In the genomic region with DNA sequence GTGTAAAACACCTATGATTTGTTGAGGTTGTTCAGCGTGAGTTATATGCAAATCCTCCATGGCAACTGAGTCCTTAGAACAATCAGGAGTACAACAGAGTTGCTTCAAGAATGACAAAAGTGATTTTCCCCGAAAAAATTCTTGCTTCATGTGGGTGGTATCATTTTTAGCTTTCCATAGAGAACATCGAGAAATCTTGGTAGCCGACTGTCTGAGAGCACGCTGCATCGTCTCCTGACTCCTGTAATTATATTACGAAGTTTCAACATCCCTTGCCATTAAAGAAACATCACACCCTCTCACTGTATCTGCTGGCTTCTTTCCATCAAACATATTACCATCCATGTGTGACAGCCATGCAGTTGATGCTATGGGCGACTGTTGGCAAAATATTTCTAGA, we compare ENCODE assay signal across 14 cellular contexts.
"Had no signal": no experiment of that assay in that cellular context is flagged by ENCODE, and none has a peak within 500 bp of the region (broad histone marks: within the 10 kb centered on the region; RNA-seq: fewer than 3 reads in every experiment).

No MANE protein-coding gene starts in this region.

- DNase-seq: activated CD4-positive, alpha-beta T cell treated with anti-CD3 and anti-CD28 coated beads for 1 hour; activated CD4-positive, alpha-beta T cell treated with anti-CD3 and anti-CD28 coated beads, Interleukin-2, amount 50 U/mL, for 4 hours; activated naive CD4-positive, alpha-beta T cell treated with Interleukin-2 at 50 U/mL for 16 hours; activated T-cell treated with anti-CD3 and anti-CD28 coated beads for 4 hours; brain microvascular endothelial cell; kidney glomerular epithelial cell; left ventricle myocardium superior; mucosa of descending colon; naive thymus-derived CD4-positive, alpha-beta T cell; pancreas; thyroid gland had no signal

- H3K4me3 ChIP-seq: coronary artery, esophagus muscularis mucosa, mucosa of descending colon, pancreas, thyroid gland had no signal

- H3K27ac ChIP-seq: brain microvascular endothelial cell, coronary artery, esophagus muscularis mucosa, pancreas, thyroid gland had no signal

- ATAC-seq: left ventricle myocardium superior; mucosa of descending colon; naive thymus-derived CD4-positive, alpha-beta T cell; pancreas; stimulated activated effector memory CD8-positive, alpha-beta T cell treated with anti-CD3 and anti-CD28 coated beads, Interleukin-12 subunit alpha, Interleukin-12 subunit beta, amount 100 ng/mL, for 72 hours had no signal

- H3K4me1 ChIP-seq: esophagus muscularis mucosa, pancreas, thyroid gland had no signal

- H3K27me3 ChIP-seq: brain microvascular endothelial cell, pancreas, thyroid gland had no signal

- H3K9me3 ChIP-seq: esophagus muscularis mucosa, mucosa of descending colon, pancreas, thyroid gland had no signal

- H3K36me3 ChIP-seq: brain microvascular endothelial cell, esophagus muscularis mucosa, pancreas, thyroid gland had no signal
